Comparison of ENCODE assay signal across 1 cellular context in the genomic region with DNA sequence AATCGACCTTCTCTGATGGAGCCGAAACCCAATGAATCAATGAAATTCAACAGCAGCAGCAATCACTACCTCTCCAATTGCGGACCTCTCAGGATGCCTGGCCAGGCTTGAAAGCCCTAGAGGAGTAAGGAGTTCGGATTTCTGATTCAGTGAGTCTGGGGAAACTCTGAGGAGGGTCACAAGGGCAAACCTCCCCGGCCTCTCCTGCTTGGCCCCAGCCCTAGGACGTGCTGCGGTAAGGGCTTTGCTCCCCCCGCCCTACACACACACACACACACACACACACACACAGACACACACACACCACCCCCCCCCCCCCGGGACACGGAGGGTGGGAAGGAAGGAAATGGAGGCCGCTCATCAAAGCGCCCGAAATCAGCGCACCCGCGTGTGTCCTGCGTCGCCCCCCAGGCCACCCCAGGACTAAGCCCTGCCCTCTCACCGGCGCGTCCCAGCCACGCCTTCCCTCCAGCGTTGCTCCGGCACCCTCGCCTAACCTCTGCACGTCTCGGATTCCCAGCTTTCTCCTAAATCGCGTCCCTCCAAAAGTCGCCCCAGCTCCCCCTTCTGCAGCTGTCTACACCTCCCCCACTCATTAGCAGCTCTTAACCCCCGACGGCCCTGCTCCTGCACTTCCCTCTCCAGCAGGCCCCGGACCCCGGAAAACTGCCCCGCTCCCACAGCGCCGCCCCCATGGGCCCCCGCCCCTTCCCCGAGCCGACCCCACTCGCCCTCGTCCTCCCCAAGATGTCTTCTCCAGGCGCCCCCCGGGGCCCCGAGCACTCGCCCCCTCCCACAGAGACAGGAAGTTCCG.
TF ChIP-seq lines count a peak whose summit lies in the region.

No MANE protein-coding gene starts in this region.

TF ChIP-seq in GM23338, 12 proteins besides CTCF, POLR2A, EP300 and RAD21 (continued from another document):
- TF ChIP-seq CREB1 (CRISPR knock-in tag; IDR thresholded peaks at IDR 0.05; ENCODE audit: low read depth) (no peak), NANOG (IDR thresholded peaks at IDR 0.05; ENCODE audit: borderline replicate concordance) (no peak), EZH2phosphoT487 (IDR thresholded peaks at IDR 0.05; ENCODE audit: unreplicated experiment) (no peak), JUNB (IDR thresholded peaks at IDR 0.05; ENCODE audit: unreplicated experiment) (no peak), STAT1 (IDR thresholded peaks at IDR 0.05; ENCODE audit: unreplicated experiment) (no peak), ZNF331 (CRISPR knock-in tag; IDR thresholded peaks at IDR 0.05; ENCODE audit: low read depth) (no peak)
- TF ChIP-seq, protein P1, sequence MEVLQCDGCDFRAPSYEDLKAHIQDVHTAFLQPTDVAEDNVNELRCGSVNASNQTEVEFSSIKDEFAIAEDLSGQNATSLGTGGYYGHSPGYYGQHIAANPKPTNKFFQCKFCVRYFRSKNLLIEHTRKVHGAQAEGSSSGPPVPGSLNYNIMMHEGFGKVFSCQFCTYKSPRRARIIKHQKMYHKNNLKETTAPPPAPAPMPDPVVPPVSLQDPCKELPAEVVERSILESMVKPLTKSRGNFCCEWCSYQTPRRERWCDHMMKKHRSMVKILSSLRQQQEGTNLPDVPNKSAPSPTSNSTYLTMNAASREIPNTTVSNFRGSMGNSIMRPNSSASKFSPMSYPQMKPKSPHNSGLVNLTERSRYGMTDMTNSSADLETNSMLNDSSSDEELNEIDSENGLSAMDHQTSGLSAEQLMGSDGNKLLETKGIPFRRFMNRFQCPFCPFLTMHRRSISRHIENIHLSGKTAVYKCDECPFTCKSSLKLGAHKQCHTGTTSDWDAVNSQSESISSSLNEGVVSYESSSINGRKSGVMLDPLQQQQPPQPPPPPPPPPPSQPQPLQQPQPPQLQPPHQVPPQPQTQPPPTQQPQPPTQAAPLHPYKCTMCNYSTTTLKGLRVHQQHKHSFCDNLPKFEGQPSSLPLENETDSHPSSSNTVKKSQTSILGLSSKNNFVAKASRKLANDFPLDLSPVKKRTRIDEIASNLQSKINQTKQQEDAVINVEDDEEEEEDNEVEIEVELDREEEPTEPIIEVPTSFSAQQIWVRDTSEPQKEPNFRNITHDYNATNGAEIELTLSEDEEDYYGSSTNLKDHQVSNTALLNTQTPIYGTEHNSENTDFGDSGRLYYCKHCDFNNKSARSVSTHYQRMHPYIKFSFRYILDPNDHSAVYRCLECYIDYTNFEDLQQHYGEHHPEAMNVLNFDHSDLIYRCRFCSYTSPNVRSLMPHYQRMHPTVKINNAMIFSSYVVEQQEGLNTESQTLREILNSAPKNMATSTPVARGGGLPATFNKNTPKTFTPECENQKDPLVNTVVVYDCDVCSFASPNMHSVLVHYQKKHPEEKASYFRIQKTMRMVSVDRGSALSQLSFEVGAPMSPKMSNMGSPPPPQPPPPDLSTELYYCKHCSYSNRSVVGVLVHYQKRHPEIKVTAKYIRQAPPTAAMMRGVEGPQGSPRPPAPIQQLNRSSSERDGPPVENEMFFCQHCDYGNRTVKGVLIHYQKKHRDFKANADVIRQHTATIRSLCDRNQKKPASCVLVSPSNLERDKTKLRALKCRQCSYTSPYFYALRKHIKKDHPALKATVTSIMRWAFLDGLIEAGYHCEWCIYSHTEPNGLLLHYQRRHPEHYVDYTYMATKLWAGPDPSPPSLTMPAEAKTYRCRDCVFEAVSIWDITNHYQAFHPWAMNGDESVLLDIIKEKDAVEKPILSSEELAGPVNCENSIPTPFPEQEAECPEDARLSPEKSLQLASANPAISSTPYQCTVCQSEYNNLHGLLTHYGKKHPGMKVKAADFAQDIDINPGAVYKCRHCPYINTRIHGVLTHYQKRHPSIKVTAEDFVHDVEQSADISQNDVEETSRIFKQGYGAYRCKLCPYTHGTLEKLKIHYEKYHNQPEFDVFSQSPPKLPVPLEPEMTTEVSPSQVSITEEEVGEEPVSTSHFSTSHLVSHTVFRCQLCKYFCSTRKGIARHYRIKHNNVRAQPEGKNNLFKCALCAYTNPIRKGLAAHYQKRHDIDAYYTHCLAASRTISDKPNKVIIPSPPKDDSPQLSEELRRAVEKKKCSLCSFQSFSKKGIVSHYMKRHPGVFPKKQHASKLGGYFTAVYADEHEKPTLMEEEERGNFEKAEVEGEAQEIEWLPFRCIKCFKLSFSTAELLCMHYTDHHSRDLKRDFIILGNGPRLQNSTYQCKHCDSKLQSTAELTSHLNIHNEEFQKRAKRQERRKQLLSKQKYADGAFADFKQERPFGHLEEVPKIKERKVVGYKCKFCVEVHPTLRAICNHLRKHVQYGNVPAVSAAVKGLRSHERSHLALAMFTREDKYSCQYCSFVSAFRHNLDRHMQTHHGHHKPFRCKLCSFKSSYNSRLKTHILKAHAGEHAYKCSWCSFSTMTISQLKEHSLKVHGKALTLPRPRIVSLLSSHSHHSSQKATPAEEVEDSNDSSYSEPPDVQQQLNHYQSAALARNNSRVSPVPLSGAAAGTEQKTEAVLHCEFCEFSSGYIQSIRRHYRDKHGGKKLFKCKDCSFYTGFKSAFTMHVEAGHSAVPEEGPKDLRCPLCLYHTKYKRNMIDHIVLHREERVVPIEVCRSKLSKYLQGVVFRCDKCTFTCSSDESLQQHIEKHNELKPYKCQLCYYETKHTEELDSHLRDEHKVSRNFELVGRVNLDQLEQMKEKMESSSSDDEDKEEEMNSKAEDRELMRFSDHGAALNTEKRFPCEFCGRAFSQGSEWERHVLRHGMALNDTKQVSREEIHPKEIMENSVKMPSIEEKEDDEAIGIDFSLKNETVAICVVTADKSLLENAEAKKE (CRISPR knock-in tag; IDR thresholded peaks at IDR 0.05): no peak
